ENCODE assay signal across 23 cellular contexts in the genomic region with DNA sequence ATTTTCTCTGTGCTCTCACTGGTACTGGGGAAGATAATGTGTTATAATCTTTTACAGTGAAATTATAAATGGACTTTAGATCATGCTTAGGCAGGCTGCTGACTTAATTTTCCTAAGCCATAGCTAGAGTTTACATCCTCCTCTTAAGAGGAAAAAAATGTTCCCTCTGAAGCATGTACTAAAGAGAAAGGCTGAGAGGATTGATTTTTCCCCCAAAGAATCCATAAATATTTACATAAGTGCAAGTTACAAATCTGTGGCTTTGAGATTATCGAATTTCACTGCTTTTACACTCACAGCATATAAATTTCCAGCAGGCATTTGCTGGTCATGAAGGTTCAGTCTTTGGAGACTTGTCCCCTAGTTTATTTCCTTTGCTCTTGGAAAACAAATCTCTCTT. TPM values are rescaled to one million over a fixed set of nuclear protein-coding genes. Genes with fewer than 3 reads are reported as not detected.
"Had no signal": no experiment of that assay in that cellular context is flagged by ENCODE, and none has a peak within 500 bp of the region (broad histone marks: within the 10 kb centered on the region; RNA-seq: fewer than 3 reads in every experiment).

No MANE protein-coding gene starts in this region.

- H3K4me1 ChIP-seq: colonic mucosa, left lung, prostate gland, right atrium auricular region, transverse colon had no signal

- H3K36me3 Mint-ChIP-seq: naive thymus-derived CD4-positive, alpha-beta T cell had no signal

- H3K27ac Mint-ChIP-seq: dendritic cell treated with granulocyte-macrophage colony-stimulating factor and Interleukin-4, amounts not matched to agents 40 ng/mL and 50 ng/mL, for 4 days; naive thymus-derived CD4-positive, alpha-beta T cell; stimulated activated naive CD8-positive, alpha-beta T cell treated with anti-CD3 and anti-CD28 coated beads, Interleukin-15, Interleukin-2, amounts not matched to agents 100 ng/mL and 50 ng/mL, for 24 hours had no signal

- H3K36me3 ChIP-seq: colonic mucosa, esophagus muscularis mucosa, left lung, neutrophil, prostate gland, right atrium auricular region, thoracic aorta, transverse colon had no signal

- H3K4me2 ChIP-seq: smooth muscle cell had no signal

- H3K27me3 ChIP-seq: colonic mucosa, esophagus muscularis mucosa, left lung, right atrium auricular region, transverse colon had no signal

- H3K4me3 ChIP-seq: colonic mucosa, esophagus muscularis mucosa, left lung, prostate gland, right atrium auricular region, smooth muscle cell, thoracic aorta, transverse colon had no signal

- H3K4me3 Mint-ChIP-seq: central memory CD8-positive, alpha-beta T cell; dendritic cell treated with granulocyte-macrophage colony-stimulating factor and Interleukin-4, amounts not matched to agents 40 ng/mL and 50 ng/mL, for 4 days; naive thymus-derived CD4-positive, alpha-beta T cell; stimulated activated naive CD8-positive, alpha-beta T cell treated with anti-CD3 and anti-CD28 coated beads, Interleukin-15, Interleukin-2, amounts not matched to agents 100 ng/mL and 50 ng/mL, for 24 hours had no signal

- H3K27ac ChIP-seq: colonic mucosa, esophagus muscularis mucosa, left lung, neutrophil, prostate gland, right atrium auricular region, thoracic aorta, transverse colon had no signal

- DNase-seq: colonic mucosa; effector CD8-positive, alpha-beta T cell; head of caudate nucleus; kidney; left lung; mesendoderm; midbrain; naive thymus-derived CD4-positive, alpha-beta T cell; stimulated activated CD4-positive, alpha-beta T cell treated with anti-CD3 and anti-CD28 coated beads, Interleukin-12 subunit alpha, Interleukin-12 subunit beta, amount 100 ng/mL, for 4 hours; stimulated activated CD4-positive, alpha-beta T cell treated with anti-CD3 and anti-CD28 coated beads, Interleukin-1b, Interleukin-23, amount 100 ng/mL, for 48 hours; stimulated activated CD4-positive, alpha-beta T cell treated with anti-CD3 and anti-CD28 coated beads, Interleukin-4, amount 100 ng/mL, for 1 hour; stimulated activated CD8-positive, alpha-beta memory T cell treated with anti-CD3 and anti-CD28 coated beads, Interleukin-4, amount 100 ng/mL, for 48 hours; transverse colon had no signal

- H3K4me1 Mint-ChIP-seq: central memory CD8-positive, alpha-beta T cell; naive thymus-derived CD4-positive, alpha-beta T cell had no signal

- H3K9me3 Mint-ChIP-seq: central memory CD8-positive, alpha-beta T cell; dendritic cell treated with granulocyte-macrophage colony-stimulating factor and Interleukin-4, amounts not matched to agents 40 ng/mL and 50 ng/mL, for 4 days; stimulated activated naive CD8-positive, alpha-beta T cell treated with anti-CD3 and anti-CD28 coated beads, Interleukin-15, Interleukin-2, amounts not matched to agents 100 ng/mL and 50 ng/mL, for 24 hours had no signal

- ATAC-seq: left lung; naive thymus-derived CD4-positive, alpha-beta T cell; sciatic nerve had no signal

- H3K9me3 ChIP-seq: colonic mucosa, esophagus muscularis mucosa, left lung, neutrophil, prostate gland, right atrium auricular region, thoracic aorta, transverse colon had no signal

RNA-seq across cellular contexts. Expression of a gene that starts 43.7 kb away (rescaled TPM):
- polyA plus RNA-seq: naive thymus-derived CD4-positive, alpha-beta T cell had no signal
